ENCODE assay signal across 15 cellular contexts in genomic region chr1:3204725-3205124, GRCh38.
"Had no signal": no experiment of that assay in that cellular context is flagged by ENCODE, and none has a peak within 500 bp of the region (broad histone marks: within the 10 kb centered on the region; RNA-seq: fewer than 3 reads in every experiment).

No MANE protein-coding gene starts in this region.

- H3K36me3 Mint-ChIP-seq: memory B cell; naive B cell; stimulated activated naive B cell treated with anti-CD40 and anti-IgM and Interleukin-4, amounts not matched to agents 10 μg/mL and 1 μg/mL and 100 μg/mL, for 72 hours had no signal

- H3K9me3 ChIP-seq: esophagus squamous epithelium, heart right ventricle, mucosa of descending colon, pancreas, spleen, thyroid gland had no signal

- ATAC-seq: activated CD8-positive, alpha-beta T cell treated with anti-CD3 and anti-CD28 coated beads for 36 hours; activated T-helper 17 cell treated with anti-CD3 and anti-CD28 coated beads, Interleukin-2, amount 50 U/mL, for 72 hours; effector memory CD8-positive, alpha-beta T cell; heart right ventricle; mucosa of descending colon; pancreas; stimulated activated naive B cell treated with anti-CD40 and anti-IgM and Interleukin-4, amounts not matched to agents 10 μg/mL and 1 μg/mL and 100 μg/mL, for 72 hours had no signal

- H3K36me3 ChIP-seq: esophagus squamous epithelium, heart right ventricle, pancreas, spleen, thyroid gland had no signal

- H3K27me3 ChIP-seq: pancreas, thyroid gland had no signal

- H3K4me3 ChIP-seq: esophagus squamous epithelium, heart right ventricle, mucosa of descending colon, pancreas, spleen, thyroid gland had no signal

- H3K27ac ChIP-seq: esophagus squamous epithelium, heart right ventricle, pancreas, spleen, thyroid gland had no signal

- H3K4me3 Mint-ChIP-seq: activated CD4-positive, alpha-beta T cell treated with anti-CD3 and anti-CD28 coated beads, Interleukin-2, amount 10 ng/mL, durations not matched to agents 24 days and 14 days; activated CD8-positive, alpha-beta T cell treated with anti-CD3 and anti-CD28 coated beads for 36 hours; activated T-helper 17 cell treated with anti-CD3 and anti-CD28 coated beads, Interleukin-2, amount 50 U/mL, for 72 hours; effector memory CD8-positive, alpha-beta T cell; memory B cell; naive B cell; stimulated activated naive B cell treated with anti-CD40 and anti-IgM and Interleukin-4, amounts not matched to agents 10 μg/mL and 1 μg/mL and 100 μg/mL, for 72 hours had no signal

- H3K27ac Mint-ChIP-seq: activated CD4-positive, alpha-beta T cell treated with anti-CD3 and anti-CD28 coated beads, Interleukin-2, amount 10 ng/mL, durations not matched to agents 24 days and 14 days; activated CD8-positive, alpha-beta T cell treated with anti-CD3 and anti-CD28 coated beads for 36 hours; activated T-helper 17 cell treated with anti-CD3 and anti-CD28 coated beads, Interleukin-2, amount 50 U/mL, for 72 hours; effector memory CD8-positive, alpha-beta T cell; memory B cell; naive B cell; stimulated activated naive B cell treated with anti-CD40 and anti-IgM and Interleukin-4, amounts not matched to agents 10 μg/mL and 1 μg/mL and 100 μg/mL, for 72 hours had no signal

- H3K9me3 Mint-ChIP-seq: activated CD4-positive, alpha-beta T cell treated with anti-CD3 and anti-CD28 coated beads, Interleukin-2, amount 10 ng/mL, durations not matched to agents 24 days and 14 days; activated CD8-positive, alpha-beta T cell treated with anti-CD3 and anti-CD28 coated beads for 36 hours; activated T-helper 17 cell treated with anti-CD3 and anti-CD28 coated beads, Interleukin-2, amount 50 U/mL, for 72 hours; effector memory CD8-positive, alpha-beta T cell; memory B cell; stimulated activated naive B cell treated with anti-CD40 and anti-IgM and Interleukin-4, amounts not matched to agents 10 μg/mL and 1 μg/mL and 100 μg/mL, for 72 hours had no signal

- H3K4me1 Mint-ChIP-seq: activated CD4-positive, alpha-beta T cell treated with anti-CD3 and anti-CD28 coated beads, Interleukin-2, amount 10 ng/mL, durations not matched to agents 24 days and 14 days; activated T-helper 17 cell treated with anti-CD3 and anti-CD28 coated beads, Interleukin-2, amount 50 U/mL, for 72 hours; memory B cell; naive B cell; stimulated activated naive B cell treated with anti-CD40 and anti-IgM and Interleukin-4, amounts not matched to agents 10 μg/mL and 1 μg/mL and 100 μg/mL, for 72 hours had no signal

- H3K4me1 ChIP-seq: esophagus squamous epithelium, spleen, thyroid gland had no signal

- DNase-seq: activated CD4-positive, alpha-beta T cell treated with anti-CD3 and anti-CD28 coated beads, Interleukin-2, amount 10 ng/mL, durations not matched to agents 24 days and 14 days; activated CD8-positive, alpha-beta T cell treated with anti-CD3 and anti-CD28 coated beads for 36 hours; activated naive CD4-positive, alpha-beta T cell treated with Interleukin-2 at 50 U/mL for 16 hours; activated T-cell treated with anti-CD3 and anti-CD28 coated beads, Interleukin-2, amount 50 U/mL, for 1 hour; effector memory CD8-positive, alpha-beta T cell; esophagus squamous epithelium; heart right ventricle; mucosa of descending colon; naive B cell; pancreas; spleen; stimulated activated naive B cell treated with anti-CD40 and anti-IgM and Interleukin-4, amounts not matched to agents 10 μg/mL and 1 μg/mL and 100 μg/mL, for 72 hours; thyroid gland had no signal

- H3K27me3 Mint-ChIP-seq: activated CD4-positive, alpha-beta T cell treated with anti-CD3 and anti-CD28 coated beads, Interleukin-2, amount 10 ng/mL, durations not matched to agents 24 days and 14 days; activated CD8-positive, alpha-beta T cell treated with anti-CD3 and anti-CD28 coated beads for 36 hours; activated T-helper 17 cell treated with anti-CD3 and anti-CD28 coated beads, Interleukin-2, amount 50 U/mL, for 72 hours; memory B cell; naive B cell; stimulated activated naive B cell treated with anti-CD40 and anti-IgM and Interleukin-4, amounts not matched to agents 10 μg/mL and 1 μg/mL and 100 μg/mL, for 72 hours had no signal
